1 cellular context compared by ENCODE assay signal in the genomic region with DNA sequence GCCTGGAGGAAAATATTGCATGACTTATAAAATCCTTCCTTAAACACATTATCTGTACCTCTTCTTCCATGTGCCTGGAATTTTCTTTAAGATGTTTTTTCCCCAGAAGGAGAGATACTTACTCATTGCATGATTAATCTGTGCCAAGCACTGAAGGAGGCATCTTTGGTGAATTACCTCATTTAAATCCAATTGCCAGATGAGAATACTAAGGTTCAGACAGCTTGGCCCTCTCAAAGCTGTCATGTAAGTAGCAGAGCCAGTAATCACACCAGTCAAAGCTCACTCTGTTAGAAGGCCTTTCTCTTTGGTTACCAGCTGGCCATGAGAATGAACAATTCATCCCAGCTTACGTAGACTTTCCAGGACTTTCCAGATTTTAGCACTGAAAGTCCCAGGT.
TF ChIP-seq lines count a peak whose summit lies in the region.

No MANE protein-coding gene starts in this region.

TF ChIP-seq in HepG2, 621 proteins besides CTCF, POLR2A, EP300 and RAD21 (continued from another document):
- TF ChIP-seq, protein P1, sequence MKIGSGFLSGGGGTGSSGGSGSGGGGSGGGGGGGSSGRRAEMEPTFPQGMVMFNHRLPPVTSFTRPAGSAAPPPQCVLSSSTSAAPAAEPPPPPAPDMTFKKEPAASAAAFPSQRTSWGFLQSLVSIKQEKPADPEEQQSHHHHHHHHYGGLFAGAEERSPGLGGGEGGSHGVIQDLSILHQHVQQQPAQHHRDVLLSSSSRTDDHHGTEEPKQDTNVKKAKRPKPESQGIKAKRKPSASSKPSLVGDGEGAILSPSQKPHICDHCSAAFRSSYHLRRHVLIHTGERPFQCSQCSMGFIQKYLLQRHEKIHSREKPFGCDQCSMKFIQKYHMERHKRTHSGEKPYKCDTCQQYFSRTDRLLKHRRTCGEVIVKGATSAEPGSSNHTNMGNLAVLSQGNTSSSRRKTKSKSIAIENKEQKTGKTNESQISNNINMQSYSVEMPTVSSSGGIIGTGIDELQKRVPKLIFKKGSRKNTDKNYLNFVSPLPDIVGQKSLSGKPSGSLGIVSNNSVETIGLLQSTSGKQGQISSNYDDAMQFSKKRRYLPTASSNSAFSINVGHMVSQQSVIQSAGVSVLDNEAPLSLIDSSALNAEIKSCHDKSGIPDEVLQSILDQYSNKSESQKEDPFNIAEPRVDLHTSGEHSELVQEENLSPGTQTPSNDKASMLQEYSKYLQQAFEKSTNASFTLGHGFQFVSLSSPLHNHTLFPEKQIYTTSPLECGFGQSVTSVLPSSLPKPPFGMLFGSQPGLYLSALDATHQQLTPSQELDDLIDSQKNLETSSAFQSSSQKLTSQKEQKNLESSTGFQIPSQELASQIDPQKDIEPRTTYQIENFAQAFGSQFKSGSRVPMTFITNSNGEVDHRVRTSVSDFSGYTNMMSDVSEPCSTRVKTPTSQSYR (CRISPR knock-in tag; IDR thresholded peaks at IDR 0.05; ENCODE audit: borderline replicate concordance), result no peak
- TF ChIP-seq ZNF660 (CRISPR knock-in tag; IDR thresholded peaks at IDR 0.05; ENCODE audit: borderline replicate concordance, low read depth), result no peak
- TF ChIP-seq, protein P2, sequence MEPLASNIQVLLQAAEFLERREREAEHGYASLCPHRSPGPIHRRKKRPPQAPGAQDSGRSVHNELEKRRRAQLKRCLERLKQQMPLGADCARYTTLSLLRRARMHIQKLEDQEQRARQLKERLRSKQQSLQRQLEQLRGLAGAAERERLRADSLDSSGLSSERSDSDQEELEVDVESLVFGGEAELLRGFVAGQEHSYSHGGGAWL (CRISPR knock-in tag; IDR thresholded peaks at IDR 0.05), result no peak
- no peak for TF ChIP-seq ZNF557 (CRISPR knock-in tag; IDR thresholded peaks at IDR 0.05)
- TF ChIP-seq DNMT1 (CRISPR knock-in tag; IDR thresholded peaks at IDR 0.05), result no peak
